ENCODE assay signal across 33 cellular contexts in genomic region chr11:65806972-65807371, GRCh38. TPM values are rescaled to one million over a fixed set of nuclear protein-coding genes. Genes with fewer than 3 reads are reported as not detected.
"Had no signal": no experiment of that assay in that cellular context is flagged by ENCODE, and none has a peak within 500 bp of the region (broad histone marks: within the 10 kb centered on the region; RNA-seq: fewer than 3 reads in every experiment).

No MANE protein-coding gene starts in this region.

- H3K4me1 ChIP-seq: ascending aorta, colonic mucosa had no signal

- H3K9me3 Mint-ChIP-seq: activated CD4-positive, alpha-beta T cell treated with anti-CD3 and anti-CD28 coated beads, Interleukin-2, amount 10 ng/mL, durations not matched to agents 24 days and 14 days; activated CD8-positive, alpha-beta T cell treated with anti-CD3 and anti-CD28 coated beads for 36 hours; activated naive CD4-positive, alpha-beta T cell treated with anti-CD3 and anti-CD28 coated beads, Interleukin-2, amount 50 U/mL, for 24 hours; activated naive CD8-positive, alpha-beta T cell treated with anti-CD3 and anti-CD28 coated beads, Interleukin-2, amount 10 ng/mL, durations not matched to agents 7 days and 5 days; activated T-cell treated with anti-CD3 and anti-CD28 coated beads, Interleukin-2, amount 50 U/mL, for 72 hours; activated T-helper 17 cell treated with anti-CD3 and anti-CD28 coated beads, Interleukin-2, amount 50 U/mL, for 72 hours; central memory CD8-positive, alpha-beta T cell; T-helper 1 cell treated with Interleukin-12 subunit alpha and Interleukin-12 subunit beta and Interleukin-4 antibody, amounts not matched to agents 30 μg/mL and 1 μg/mL, for 36 hours; T-helper 2 cell treated with Interferon-gamma antibody and Interleukin-4, amounts not matched to agents 5 μg/mL and 100 μg/mL, for 36 hours had no signal

- H3K36me3 Mint-ChIP-seq: activated naive CD4-positive, alpha-beta T cell treated with anti-CD3 and anti-CD28 coated beads, Interleukin-2, amount 50 U/mL, for 24 hours; activated naive CD8-positive, alpha-beta T cell treated with anti-CD3 and anti-CD28 coated beads, Interleukin-2, amount 10 ng/mL, durations not matched to agents 7 days and 5 days had no signal

- H3K27me3 ChIP-seq: ascending aorta, cardiac muscle cell, colonic mucosa had no signal

- H3K4me1 Mint-ChIP-seq: activated naive CD4-positive, alpha-beta T cell treated with anti-CD3 and anti-CD28 coated beads, Interleukin-2, amount 50 U/mL, for 24 hours; activated T-helper 17 cell treated with anti-CD3 and anti-CD28 coated beads, Interleukin-2, amount 50 U/mL, for 72 hours; central memory CD8-positive, alpha-beta T cell had no signal

- H3K27ac ChIP-seq: ascending aorta, cardiac muscle cell, colonic mucosa, SJCRH30, SK-N-MC had no signal

- DNase-seq: activated CD4-positive, alpha-beta T cell treated with anti-CD3 and anti-CD28 coated beads, Interleukin-2, amount 10 ng/mL, durations not matched to agents 24 days and 14 days; activated CD4-positive, alpha-beta T cell treated with anti-CD3 and anti-CD28 coated beads, Interleukin-2, amount 50 U/mL, for 4 hours; activated CD8-positive, alpha-beta T cell treated with anti-CD3 and anti-CD28 coated beads for 36 hours; activated gamma-delta T cell; activated naive CD4-positive, alpha-beta T cell treated with Interleukin-2 at 50 U/mL for 16 hours; activated naive CD8-positive, alpha-beta T cell treated with anti-CD3 and anti-CD28 coated beads, Interleukin-2, amount 10 ng/mL, durations not matched to agents 7 days and 5 days; activated T-cell treated with anti-CD3 and anti-CD28 coated beads, Interleukin-2, amount 50 U/mL, for 1 hour; activated T-cell treated with anti-CD3 and anti-CD28 coated beads, Interleukin-2, amount 50 U/mL, for 72 hours; amygdala; colonic mucosa; Kasumi-1; MG63; NCI-H1092; NCI-H1436 treated with DMSO at 0.1 percent for 48 hours; NCI-H1694 treated with DMSO at 0.1 percent for 48 hours; NCI-H2029; NCI-H510A; NCI-H526; NCI-H748 treated with DMSO at 0.1 percent for 48 hours; NK-92 treated with Interleukin-12 subunit alpha and Interleukin-12 subunit beta, amount 100 ng/mL, for 24 hours; SHP77; SJCRH30 had no signal

- H3K4me3 ChIP-seq: ascending aorta, cardiac muscle cell, colonic mucosa, MG63, SJCRH30, SK-N-MC had no signal

- H3K27ac Mint-ChIP-seq: activated CD4-positive, alpha-beta T cell treated with anti-CD3 and anti-CD28 coated beads, Interleukin-2, amount 10 ng/mL, durations not matched to agents 24 days and 14 days; activated CD8-positive, alpha-beta T cell treated with anti-CD3 and anti-CD28 coated beads for 36 hours; activated naive CD4-positive, alpha-beta T cell treated with anti-CD3 and anti-CD28 coated beads, Interleukin-2, amount 50 U/mL, for 24 hours; activated naive CD8-positive, alpha-beta T cell treated with anti-CD3 and anti-CD28 coated beads, Interleukin-2, amount 10 ng/mL, durations not matched to agents 7 days and 5 days; activated T-cell treated with anti-CD3 and anti-CD28 coated beads, Interleukin-2, amount 50 U/mL, for 72 hours; activated T-helper 17 cell treated with anti-CD3 and anti-CD28 coated beads, Interleukin-2, amount 50 U/mL, for 72 hours; T-helper 1 cell treated with Interleukin-12 subunit alpha and Interleukin-12 subunit beta and Interleukin-4 antibody, amounts not matched to agents 30 μg/mL and 1 μg/mL, for 36 hours; T-helper 2 cell treated with Interferon-gamma antibody and Interleukin-4, amounts not matched to agents 5 μg/mL and 100 μg/mL, for 36 hours had no signal

- H3K36me3 ChIP-seq: ascending aorta, cardiac muscle cell, colonic mucosa, MG63, SJCRH30 had no signal

- H3K9me3 ChIP-seq: ascending aorta, colonic mucosa, MG63, SJCRH30 had no signal

- H3K4me3 Mint-ChIP-seq: activated CD4-positive, alpha-beta T cell treated with anti-CD3 and anti-CD28 coated beads, Interleukin-2, amount 10 ng/mL, durations not matched to agents 24 days and 14 days; activated CD8-positive, alpha-beta T cell treated with anti-CD3 and anti-CD28 coated beads for 36 hours; activated naive CD4-positive, alpha-beta T cell treated with anti-CD3 and anti-CD28 coated beads, Interleukin-2, amount 50 U/mL, for 24 hours; activated naive CD8-positive, alpha-beta T cell treated with anti-CD3 and anti-CD28 coated beads, Interleukin-2, amount 10 ng/mL, durations not matched to agents 7 days and 5 days; activated T-cell treated with anti-CD3 and anti-CD28 coated beads, Interleukin-2, amount 50 U/mL, for 72 hours; activated T-helper 17 cell treated with anti-CD3 and anti-CD28 coated beads, Interleukin-2, amount 50 U/mL, for 72 hours; central memory CD8-positive, alpha-beta T cell; T-helper 1 cell treated with Interleukin-12 subunit alpha and Interleukin-12 subunit beta and Interleukin-4 antibody, amounts not matched to agents 30 μg/mL and 1 μg/mL, for 36 hours; T-helper 2 cell treated with Interferon-gamma antibody and Interleukin-4, amounts not matched to agents 5 μg/mL and 100 μg/mL, for 36 hours had no signal

RNA-seq across cellular contexts. Expression of gene OVOL1, which starts 20.1 kb away (rescaled TPM):
- total RNA-seq: activated CD4-positive, alpha-beta T cell treated with anti-CD3 and anti-CD28 coated beads, Interleukin-2, amount 10 ng/mL, durations not matched to agents 24 days and 14 days; activated CD8-positive, alpha-beta memory T cell treated with anti-CD3 and anti-CD28 coated beads for 36 hours; ascending aorta; OCI-LY7; RPMI7951; SJCRH30 had no signal

RNA-seq across cellular contexts. Expression of gene SNX32, which starts 26.8 kb away (rescaled TPM):
- total RNA-seq: ascending aorta, OCI-LY7, RPMI7951 had no signal
